8 cellular contexts compared by ENCODE assay signal in the genomic region with DNA sequence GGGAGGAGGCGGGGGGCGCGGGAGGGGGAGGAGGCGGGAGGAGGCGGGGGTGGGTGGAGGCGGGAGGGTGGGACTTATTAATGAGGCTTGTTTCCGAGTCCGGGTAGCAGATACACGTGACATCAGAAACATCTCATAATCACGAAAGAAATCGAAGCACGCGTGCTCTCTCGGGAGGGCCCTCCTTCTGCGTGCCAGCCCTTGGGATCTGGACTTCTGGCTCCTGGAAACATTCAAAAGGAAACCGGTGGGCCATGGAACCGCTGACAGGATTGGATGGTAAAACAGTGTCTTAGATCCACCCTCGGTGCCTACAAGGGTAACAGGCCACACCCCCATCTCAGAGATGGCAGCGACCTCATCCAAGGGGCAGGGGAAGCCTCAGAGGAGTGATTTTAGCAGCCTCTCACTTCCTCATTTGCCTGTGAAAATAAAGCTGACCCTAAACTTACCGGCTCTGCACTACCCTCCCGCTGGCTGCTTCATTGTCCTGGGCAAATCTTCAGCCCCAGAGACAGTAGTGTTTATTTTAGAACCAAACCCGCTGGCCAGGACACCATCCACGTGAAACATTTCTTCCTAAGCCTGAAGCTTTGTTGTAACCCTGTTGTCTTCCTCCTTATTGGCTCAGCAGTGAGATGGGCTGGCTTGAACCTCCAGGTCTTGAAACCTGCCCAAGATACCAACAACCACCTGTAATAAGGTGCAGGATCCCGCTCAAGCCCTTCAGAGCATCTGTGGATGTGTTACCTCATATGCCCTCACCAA.
A peak's percentile ranks its signal among the peaks of the same experiment; 100 is the strongest.
DNase-seq lines count a peak whose midpoint lies in the region; ATAC-seq and TF ChIP-seq lines count a peak whose summit lies in the region.

No MANE protein-coding gene starts in this region.

- WGBS in urinary bladder: 4% methylated on average over 20 of the region's 24 CpGs

- peak overlapping the region in 1 of 2 donors; percentile 28 for H3K27ac Mint-ChIP-seq in activated naive CD4-positive, alpha-beta T cell treated with anti-CD3 and anti-CD28 coated beads, Interleukin-2, amount 50 U/mL, for 72 hours

- no peaks in the 10 kb centered on the region for H3K9me3 Mint-ChIP-seq in activated naive CD4-positive, alpha-beta T cell treated with anti-CD3 and anti-CD28 coated beads, Interleukin-2, amount 50 U/mL, for 72 hours

- no peak for TF ChIP-seq CTCF in cardiac muscle cell (IDR thresholded peaks at IDR 0.05; ENCODE audit: low read depth, low read length)

- ATAC-seq in GM21367 (IDR thresholded peaks at IDR 0.05; ENCODE audit: unreplicated experiment): peak; percentile 92
- ATAC-seq in activated naive CD4-positive, alpha-beta T cell treated with anti-CD3 and anti-CD28 coated beads, Interleukin-2, amount 50 U/mL, for 72 hours: peak; percentile 75 to 86

- peaks cover 15% of the 10 kb centered on the region for H3K4me1 ChIP-seq in SJCRH30
- H3K4me1 ChIP-seq in cardiac muscle cell (ENCODE audit: low read depth): peaks cover 13% of the 10 kb centered on the region
- H3K4me1 ChIP-seq in urinary bladder (ENCODE audit: insufficient read depth): no peaks in the 10 kb centered on the region

- H3K4me3 ChIP-seq in SJCRH30: peak overlapping the region; percentile 50
- no peak overlapping the region for H3K4me3 ChIP-seq in cardiac muscle cell
- peak overlapping the region; percentile 19 for H3K4me3 ChIP-seq in urinary bladder (ENCODE audit: low read depth, low read length)

- intact Hi-C loops in posterior vena cava (cut with DNase I): no loop called here

- H3K36me3 ChIP-seq in SJCRH30 (no peaks in the 10 kb centered on the region), cardiac muscle cell (no peaks in the 10 kb centered on the region), urinary bladder (ENCODE audit: insufficient read depth) (no peaks in the 10 kb centered on the region)

- H3K36me3 Mint-ChIP-seq in activated naive CD4-positive, alpha-beta T cell treated with anti-CD3 and anti-CD28 coated beads, Interleukin-2, amount 50 U/mL, for 72 hours: no peaks in the 10 kb centered on the region

- peak overlapping the region; percentile 36; the same call in 1 of the 2 replicates for H3K27ac ChIP-seq in SJCRH30
- no peak overlapping the region for H3K27ac ChIP-seq in cardiac muscle cell
- H3K27ac ChIP-seq in urinary bladder (ENCODE audit: low read depth): peak overlapping the region; percentile 69

- DNase-seq in COR-L47 (lab: John Stamatoyannopoulos, UW) (peak; percentile 37), HT1080 (ENCODE audit: low read depth) (peak; percentile 49), SJCRH30 (peak; percentile 58 to 77), cardiac muscle cell (ENCODE audit: low read depth in 1 of 2, low spot score in 1 of 2) (peak; percentile 64 to 73), posterior vena cava (ENCODE audit: low spot score) (peak; percentile 85)
- peak in 1 of 2 donors; percentile 21 for DNase-seq in activated naive CD4-positive, alpha-beta T cell treated with anti-CD3 and anti-CD28 coated beads, Interleukin-2, amount 50 U/mL, for 72 hours (ENCODE audit: low spot score in 2 of 2)

- H3K27me3 ChIP-seq in SJCRH30 (no peaks in the 10 kb centered on the region), cardiac muscle cell (no peaks in the 10 kb centered on the region)

- no peaks in the 10 kb centered on the region for H3K9me3 ChIP-seq in SJCRH30 (replicated peaks)
- no peaks in the 10 kb centered on the region for H3K9me3 ChIP-seq in cardiac muscle cell (ENCODE audit: low read depth)
